9 cellular contexts compared by ENCODE assay signal in genomic region chr1:923991-924618, GRCh38. TPM values are rescaled to one million over a fixed set of nuclear protein-coding genes. Genes with fewer than 3 reads are reported as not detected.
A peak's percentile ranks its signal among the peaks of the same experiment; 100 is the strongest.
DNase-seq lines count a peak whose midpoint lies in the region; TF ChIP-seq lines count a peak whose summit lies in the region.
"Had no signal": no experiment of that assay in that cellular context is flagged by ENCODE, and none has a peak within 500 bp of the region (broad histone marks: within the 10 kb centered on the region; RNA-seq: fewer than 3 reads in every experiment).

No MANE protein-coding gene starts in this region.

- POLR2A ChIA-PET in PC-9 (lab: Charles Lee; ENCODE audit: unreplicated experiment): no interaction called here

- H3F3A ChIP-seq in DOHH2 (ENCODE audit: control insufficient read depth, insufficient read depth): no peaks in the 10 kb centered on the region
- H3F3A ChIP-seq in PC-9 (ENCODE audit: insufficient read depth, low read depth): peaks cover 12% of the 10 kb centered on the region; the same call in 1 of the 2 replicates

- H3K79me2 ChIP-seq in DOHH2 (ENCODE audit: control insufficient read depth, low read length) (no peaks in the 10 kb centered on the region), PC-9 (ENCODE audit: low read depth) (no peaks in the 10 kb centered on the region)

- H3K36me3 ChIP-seq in DOHH2 (ENCODE audit: control insufficient read depth, low read length): no peaks in the 10 kb centered on the region
- no peaks in the 10 kb centered on the region for H3K36me3 ChIP-seq in PC-9 (ENCODE audit: low read depth)
- H3K36me3 ChIP-seq in skeletal muscle satellite cell (ENCODE audit: insufficient read depth, low read length): no peaks in the 10 kb centered on the region

- H3K4me1 ChIP-seq in DOHH2 (ENCODE audit: control insufficient read depth, low read length) (peaks cover 20% of the 10 kb centered on the region), PC-9 (replicated peaks; ENCODE audit: insufficient read depth) (peaks cover 19% of the 10 kb centered on the region), skeletal muscle satellite cell (ENCODE audit: control insufficient read depth, insufficient read depth, low read length) (peaks cover 39% of the 10 kb centered on the region)

- CTCF ChIA-PET in PC-9 (lab: Charles Lee): no interaction called here

- H3K4me3 ChIP-seq in DOHH2 (ENCODE audit: low read length) (0 out of 2 replicates have a peak overlapping the region, but pooled peaks have one; percentile 17), PC-9 (peak overlapping the region; percentile 55; the same call in 1 of the 2 replicates), fibroblast of villous mesenchyme (ENCODE audit: low read depth, low read length) (peak overlapping the region; percentile 52), skeletal muscle satellite cell (ENCODE audit: low read length) (peak overlapping the region; percentile 77)

- DNase-seq in PC-9: no peak
- no peak for DNase-seq in fibroblast of villous mesenchyme (ENCODE audit: low read depth)
- DNase-seq in posterior cingulate gyrus: no peak
- DNase-seq in AML-193 (lab: John Stamatoyannopoulos, UW): no peak
- no peak for DNase-seq in DMS114 treated with DMSO at 0.1 percent for 48 hours (lab: John Stamatoyannopoulos, UW; ENCODE audit: unreplicated experiment)
- no peak for DNase-seq in COLO829 (ENCODE audit: low spot score)
- DNase-seq: kidney glomerular epithelial cell had no signal

- no TSS peak for BruUV-seq in PC-9 (replicated peaks; lab: Mats Ljungman, UMichigan)

- peak overlapping the region; percentile 41 for H3K9ac ChIP-seq in skeletal muscle satellite cell (ENCODE audit: low read depth, low read length)

- H3K9me3 ChIP-seq in DOHH2 (ENCODE audit: control insufficient read depth, insufficient read depth, low read length): no peaks in the 10 kb centered on the region
- no peaks in the 10 kb centered on the region for H3K9me3 ChIP-seq in PC-9 (ENCODE audit: insufficient read depth, low read depth)
- H3K9me3 ChIP-seq in skeletal muscle satellite cell (replicated peaks; ENCODE audit: low read length): no peaks in the 10 kb centered on the region

- H3K4me2 ChIP-seq in DOHH2 (ENCODE audit: low read length) (no peak overlapping the region; the same call in 1 of the 2 replicates), PC-9 (peak overlapping the region; percentile 79), skeletal muscle satellite cell (ENCODE audit: low read length) (peak overlapping the region; percentile 82)

- H4K20me1 ChIP-seq in DOHH2 (ENCODE audit: control insufficient read depth, insufficient read depth, low read depth, low read length) (no peaks in the 10 kb centered on the region; the same call in 1 of the 2 replicates), PC-9 (ENCODE audit: insufficient read depth) (no peaks in the 10 kb centered on the region; the same call in 1 of the 2 replicates)

- H3K27me3 ChIP-seq in DOHH2 (ENCODE audit: control insufficient read depth, low read length) (peaks cover 65% of the 10 kb centered on the region), PC-9 (ENCODE audit: insufficient read depth, low read depth) (peaks cover 34% of the 10 kb centered on the region), skeletal muscle satellite cell (ENCODE audit: control insufficient read depth, insufficient read depth, low read length) (peaks cover 27% of the 10 kb centered on the region)

- no peak overlapping the region for H3K27ac ChIP-seq in DOHH2 (ENCODE audit: low read depth, low read length)
- no peak overlapping the region for H3K27ac ChIP-seq in PC-9

- no peaks in the 10 kb centered on the region for H3K9me2 ChIP-seq in DOHH2 (replicated peaks; ENCODE audit: control insufficient read depth, low read length)
- H3K9me2 ChIP-seq in PC-9 (ENCODE audit: insufficient read depth): no peaks in the 10 kb centered on the region

- intact Hi-C loops in PC-9 (cut with micrococcal nuclease; ENCODE audit: unreplicated experiment): no loop called here
- intact Hi-C loops in posterior cingulate gyrus (cut with DNase I): no loop called here

- H2AFZ ChIP-seq in PC-9: no peak overlapping the region

- no peak for TF ChIP-seq CTCF in DOHH2 (IDR thresholded peaks at IDR 0.05; ENCODE audit: low read depth, low read length, poor library complexity, severe bottlenecking)
- no peak for TF ChIP-seq CTCF in PC-9 (conservative IDR thresholded peaks at IDR 0.05)
- TF ChIP-seq CTCF in fibroblast of villous mesenchyme (IDR thresholded peaks at IDR 0.05; ENCODE audit: insufficient read depth, low read depth, low read length): no peak

RNA-seq across cellular contexts. Expression of gene SAMD11, which starts 0.4 kb away (rescaled TPM):
- total RNA-seq in PC-9 (2021) (0.59 and 2.2 TPM in 2 replicates), fibroblast of villous mesenchyme (2.2 and 7.7 TPM in 2 replicates)
- 4.2 and 7.1 TPM in 2 replicates for total RNA-seq in skeletal muscle satellite cell (2012; rRNA removed)

RNA-seq across cellular contexts. Expression of gene NOC2L, which starts 35.0 kb away (rescaled TPM):
- total RNA-seq in PC-9 (2021): 86.4 and 100 TPM in 2 replicates
- total RNA-seq in fibroblast of villous mesenchyme: 66.7 and 76.9 TPM in 2 replicates
- 137 and 144 TPM in 2 replicates for total RNA-seq in skeletal muscle satellite cell (2012; rRNA removed)

RNA-seq across cellular contexts. Expression of gene KLHL17, which starts 36.3 kb away (rescaled TPM):
- total RNA-seq in PC-9 (2021) (16.8 and 22.7 TPM in 2 replicates), fibroblast of villous mesenchyme (6.0 and 9.3 TPM in 2 replicates)
- total RNA-seq in skeletal muscle satellite cell (2012; rRNA removed): 12.7 and 13.9 TPM in 2 replicates

RNA-seq across cellular contexts. Expression of gene PLEKHN1, which starts 42.2 kb away (rescaled TPM):
- total RNA-seq in PC-9 (2021): 9.1 and 11.9 TPM in 2 replicates
- total RNA-seq in fibroblast of villous mesenchyme: 1.7 and 1.9 TPM in 2 replicates
- 1.3 TPM in 2 replicates for total RNA-seq in skeletal muscle satellite cell (2012; rRNA removed)

RNA-seq across cellular contexts. Expression of gene PERM1, which starts 57.8 kb away (rescaled TPM):
- total RNA-seq in PC-9 (2021): 0.60 and 0.81 TPM in 2 replicates
- total RNA-seq in fibroblast of villous mesenchyme: under 0.01 and 0.43 TPM in 2 replicates
- not detected in 2 replicates for total RNA-seq in skeletal muscle satellite cell (2012; rRNA removed)

Comparison
In these comparisons a context has a peak if more than half of its experiments do, and no peak if none do; other contexts are left out.
1. H3K4me3 ChIP-seq: peak in every context shown above with its lines; median percentile 77 in skeletal muscle satellite cell; 55 in PC-9; 52 in fibroblast of villous mesenchyme; 17 in DOHH2.